ENCODE assay signal across 8 cellular contexts in the genomic region with DNA sequence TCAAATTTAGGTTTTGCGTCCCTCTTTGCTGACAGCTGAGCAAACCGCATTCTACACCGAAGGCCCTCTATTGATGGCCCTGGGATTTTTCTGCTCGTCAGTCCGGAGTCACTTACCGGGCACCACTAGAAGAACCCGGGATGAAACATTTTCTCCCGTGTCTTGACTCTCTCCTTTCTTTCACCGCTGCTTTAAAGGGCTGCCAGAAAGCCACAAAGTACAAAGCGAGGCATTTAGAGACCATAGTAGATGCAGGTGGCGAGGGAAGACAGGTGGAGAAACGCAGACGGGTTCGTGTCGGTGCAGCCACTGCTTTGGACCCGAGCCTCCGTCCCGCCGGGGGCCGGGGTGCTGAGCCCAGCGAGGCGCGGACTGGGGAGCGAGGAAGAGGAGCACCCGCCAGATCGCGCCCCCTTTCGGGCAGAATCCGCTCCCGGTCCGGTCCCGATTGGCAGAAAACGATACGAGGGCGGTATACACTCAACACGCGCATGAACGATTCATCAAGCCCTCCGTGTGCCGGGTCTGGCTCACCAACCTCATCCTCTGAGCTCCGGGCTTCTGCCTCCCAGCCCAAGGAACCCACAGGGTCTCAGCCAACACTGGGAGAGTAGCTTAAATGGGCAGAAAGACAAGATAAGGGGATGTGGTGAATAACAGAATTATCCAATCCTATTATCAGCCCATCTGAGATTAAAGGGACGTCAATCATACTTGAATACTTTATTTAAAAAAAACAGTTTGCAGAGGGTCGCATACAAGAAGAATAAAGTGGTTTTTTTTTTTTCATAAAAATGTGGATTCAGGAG.
DNase-seq lines count a peak whose midpoint lies in the region; ATAC-seq and TF ChIP-seq lines count a peak whose summit lies in the region.

No MANE protein-coding gene starts in this region.

- TF ChIP-seq CTCF in heart right ventricle (IDR thresholded peaks at IDR 0.05) (peak in 8 of 9 donors; percentile 9 to 70 (median 54)), transverse colon (IDR thresholded peaks at IDR 0.05) (peak; percentile 44 to 55 (median 54))

- H3K9me3 ChIP-seq in adipocyte (ENCODE audit: control insufficient read depth, low read length): no peaks in the 10 kb centered on the region
- H3K9me3 ChIP-seq in heart right ventricle: peaks cover 0 to 2% (median 0%) of the 10 kb centered on the region in 11 donors
- H3K9me3 ChIP-seq in transverse colon: no peaks in the 10 kb centered on the region

- H3K4me1 ChIP-seq in adipocyte (ENCODE audit: control insufficient read depth, insufficient read depth, low read length) (peaks cover 8% of the 10 kb centered on the region), heart right ventricle (peaks cover 0 to 27% (median 18%) of the 10 kb centered on the region in 9 donors), transverse colon (peaks cover 0 to 21% (median 11%) of the 10 kb centered on the region in 4 donors)

- no peaks in the 10 kb centered on the region for H3K36me3 ChIP-seq in adipocyte (ENCODE audit: control insufficient read depth, insufficient read depth, low read length, severe bottlenecking)
- no peaks in the 10 kb centered on the region for H3K36me3 ChIP-seq in heart right ventricle
- no peaks in the 10 kb centered on the region for H3K36me3 ChIP-seq in transverse colon

- peak; percentile 75 for DNase-seq in NCI-H1436 (lab: John Stamatoyannopoulos, UW)
- DNase-seq in T follicular helper cell (ENCODE audit: low read depth): peak; percentile 67
- peak; percentile 97 for DNase-seq in adipocyte (ENCODE audit: low read depth)
- peak; percentile 74 to 81 for DNase-seq in heart right ventricle
- DNase-seq in posterior cingulate gyrus: peak; percentile 71 to 97 (median 82)
- DNase-seq in transverse colon: peak; percentile 86

- in situ Hi-C loops in transverse colon (cut with MboI; ENCODE audit: low pct_ligation_motif_present in 1 of 4, low pct_unique_long_range_greater_than_20kb in 1 of 4, low sequenced_read_pairs in 3 of 4): loop anchor here (5.0 to 25.0 kb wide), 3 partner anchors 173 to 178 kb away; a partner anchor contains a TSS

- WGBS in heart right ventricle, 2 donors: 0% methylated on average over 39 to 43 of the region's 43 CpGs
- WGBS in transverse colon (ENCODE audit: low coverage in 1 of 2), 2 donors: 0 to 4% methylated on average over 9 to 43 of the region's 43 CpGs

- H3K9ac ChIP-seq in adipocyte (ENCODE audit: low read length): peak overlapping the region; percentile 61

- H3K27me3 ChIP-seq in adipocyte (replicated peaks; ENCODE audit: control insufficient read depth, insufficient read depth, low read length) (peaks cover 12% of the 10 kb centered on the region), heart right ventricle (peaks cover 0 to 74% (median 46%) of the 10 kb centered on the region in 7 donors), transverse colon (peaks cover 59% of the 10 kb centered on the region)

- peak overlapping the region in 7 of 10 donors; percentile 18 to 57 (median 41) for H3K27ac ChIP-seq in heart right ventricle
- peak overlapping the region; percentile 71 to 79 (median 74) for H3K27ac ChIP-seq in transverse colon

- no peak for TF ChIP-seq EP300 in transverse colon (IDR thresholded peaks at IDR 0.05; ENCODE audit: low read depth)

- H3K4me3 ChIP-seq in GM08714 (ENCODE audit: low read length) (peak overlapping the region; percentile 96), adipocyte (ENCODE audit: low read length) (peak overlapping the region; percentile 96), heart right ventricle (peak overlapping the region; percentile 42 to 75 (median 66)), transverse colon (peak overlapping the region; percentile 29 to 60 (median 51))

- intact Hi-C loops in heart right ventricle (cut with DNase I): loop anchor here in 8 of 10 donors (1.0 to 10.0 kb wide), 9 partner anchors 24 to 178 kb away; no protein-coding TSS in a partner anchor
- intact Hi-C loops in posterior cingulate gyrus (cut with DNase I): loop anchor here (1.0 to 5.0 kb wide), 4 partner anchors 25 to 142 kb away; no protein-coding TSS in a partner anchor
- intact Hi-C loops in transverse colon (cut with DNase I; ENCODE audit: low total_unique reads): loop anchor here (2.0 kb wide), 1 partner anchor 178 kb away; no protein-coding TSS in a partner anchor

- peak; percentile 60 for ATAC-seq in HG02763 (IDR thresholded peaks at IDR 0.05; ENCODE audit: unreplicated experiment)
- ATAC-seq in heart right ventricle: peak; percentile 82 to 98 (median 88)

- TF ChIP-seq POLR2A in transverse colon (IDR thresholded peaks at IDR 0.05): no peak

Comparison
In these comparisons a context has a peak if more than half of its experiments do, and no peak if none do; other contexts are left out.
1. Peak in every context shown above with its lines: DNase-seq, ATAC-seq, H3K4me3 ChIP-seq and H3K27ac ChIP-seq.